1 cellular context compared by ENCODE assay signal in the genomic region with DNA sequence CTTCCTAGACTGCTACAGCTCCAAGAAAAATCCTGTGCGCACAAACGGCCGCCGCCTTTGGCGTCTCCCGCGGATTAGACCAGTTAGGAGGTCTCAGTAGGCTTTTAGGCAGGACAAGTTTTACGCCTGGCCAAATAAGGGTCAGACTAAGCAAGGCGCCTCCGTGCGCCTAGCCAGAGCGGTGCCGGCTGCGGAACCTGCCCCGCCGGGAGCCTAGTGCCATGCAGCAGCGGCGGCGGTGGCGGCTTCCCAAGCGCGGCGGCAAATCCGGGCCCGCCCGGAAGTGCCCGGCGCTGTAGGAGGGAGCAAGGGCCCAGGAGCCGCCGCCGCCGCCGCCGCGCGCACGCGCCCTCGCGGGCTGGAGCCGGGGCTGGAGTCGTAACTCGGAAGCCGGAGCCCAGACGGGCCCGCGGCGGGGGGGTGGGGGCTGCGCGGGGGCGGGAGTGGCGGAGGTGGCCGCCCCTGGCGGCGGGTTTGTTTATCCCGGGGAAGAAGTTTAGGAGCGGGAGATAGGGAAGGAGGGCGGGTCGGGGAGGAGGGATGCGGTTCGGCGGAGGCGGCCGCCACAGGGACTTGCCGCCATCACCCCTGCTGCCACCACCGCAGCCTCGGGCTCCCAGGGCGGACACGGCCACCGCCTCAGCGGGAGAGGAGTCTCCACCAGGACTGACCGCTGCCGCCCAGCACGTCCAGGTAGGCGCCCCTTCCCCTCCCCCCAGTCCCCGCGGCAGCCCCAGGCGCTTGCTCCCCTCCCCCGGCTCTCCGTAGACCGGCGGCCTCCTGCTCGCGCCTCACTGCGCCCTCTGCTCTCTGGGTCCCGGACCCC.
A peak's percentile ranks its signal among the peaks of the same experiment; 100 is the strongest.
TF ChIP-seq lines count a peak whose summit lies in the region.

A gene (plus strand): TSS at position 344 of the 826 bp plus-strand sequence. CDS start 48,447 bp downstream, outside the sequence.

TF ChIP-seq in HepG2, 621 proteins besides CTCF, POLR2A, EP300 and RAD21 (continued from another document and continues in another):
- TF ChIP-seq, protein P1, sequence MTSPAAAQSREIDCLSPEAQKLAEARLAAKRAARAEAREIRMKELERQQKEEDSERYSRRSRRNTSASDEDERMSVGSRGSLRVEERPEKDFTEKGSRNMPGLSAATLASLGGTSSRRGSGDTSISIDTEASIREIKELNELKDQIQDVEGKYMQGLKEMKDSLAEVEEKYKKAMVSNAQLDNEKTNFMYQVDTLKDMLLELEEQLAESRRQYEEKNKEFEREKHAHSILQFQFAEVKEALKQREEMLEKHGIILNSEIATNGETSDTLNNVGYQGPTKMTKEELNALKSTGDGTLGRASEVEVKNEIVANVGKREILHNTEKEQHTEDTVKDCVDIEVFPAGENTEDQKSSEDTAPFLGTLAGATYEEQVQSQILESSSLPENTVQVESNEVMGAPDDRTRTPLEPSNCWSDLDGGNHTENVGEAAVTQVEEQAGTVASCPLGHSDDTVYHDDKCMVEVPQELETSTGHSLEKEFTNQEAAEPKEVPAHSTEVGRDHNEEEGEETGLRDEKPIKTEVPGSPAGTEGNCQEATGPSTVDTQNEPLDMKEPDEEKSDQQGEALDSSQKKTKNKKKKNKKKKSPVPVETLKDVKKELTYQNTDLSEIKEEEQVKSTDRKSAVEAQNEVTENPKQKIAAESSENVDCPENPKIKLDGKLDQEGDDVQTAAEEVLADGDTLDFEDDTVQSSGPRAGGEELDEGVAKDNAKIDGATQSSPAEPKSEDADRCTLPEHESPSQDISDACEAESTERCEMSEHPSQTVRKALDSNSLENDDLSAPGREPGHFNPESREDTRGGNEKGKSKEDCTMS (CRISPR knock-in tag; conservative IDR thresholded peaks at IDR 0.05), result 0 out of 2 replicates have a peak, but pooled peaks have one; percentile 36
- TF ChIP-seq ZMYM2 (CRISPR knock-in tag; IDR thresholded peaks at IDR 0.05) (no peak), HNRNPL (IDR thresholded peaks at IDR 0.05; ENCODE audit: low read depth, low read length) (0 out of 2 replicates have a peak, but pooled peaks have one; percentile 5), HDAC2 (CRISPR knock-in tag; IDR thresholded peaks at IDR 0.05) (peak; percentile 70), MED8 (CRISPR knock-in tag; IDR thresholded peaks at IDR 0.05; ENCODE audit: insufficient replicate concordance) (peak; percentile 78), NFYC (CRISPR knock-in tag; IDR thresholded peaks at IDR 0.05) (no peak), PRMT3 (CRISPR knock-in tag; IDR thresholded peaks at IDR 0.05; ENCODE audit: borderline replicate concordance, low read depth) (no peak), ZNF629 (CRISPR knock-in tag; conservative IDR thresholded peaks at IDR 0.05) (no peak), ZNF510 (CRISPR knock-in tag; IDR thresholded peaks at IDR 0.05; ENCODE audit: low read depth) (no peak), TSC22D2 (CRISPR knock-in tag; IDR thresholded peaks at IDR 0.05; ENCODE audit: borderline replicate concordance) (no peak), YY1 (IDR thresholded peaks at IDR 0.05; ENCODE audit: insufficient read depth, insufficient replicate concordance, low read depth, low read length) (peak; percentile 66), ZNF335 (CRISPR knock-in tag; IDR thresholded peaks at IDR 0.05) (no peak), KDM2A (CRISPR knock-in tag; IDR thresholded peaks at IDR 0.05; ENCODE audit: borderline replicate concordance, low read depth) (peak; percentile 93), CAMTA2 (CRISPR knock-in tag; IDR thresholded peaks at IDR 0.05; ENCODE audit: borderline replicate concordance) (0 out of 2 replicates have a peak, but pooled peaks have one; percentile 78), EED (CRISPR knock-in tag; IDR thresholded peaks at IDR 0.05) (no peak), CBFB (CRISPR knock-in tag; IDR thresholded peaks at IDR 0.05) (peak; percentile 72), MIER2 (CRISPR knock-in tag; IDR thresholded peaks at IDR 0.05) (no peak), RCOR2 (CRISPR knock-in tag; IDR thresholded peaks at IDR 0.05) (no peak), ZNF274 (CRISPR knock-in tag; IDR thresholded peaks at IDR 0.05) (peak; percentile 93), KMT2B (CRISPR knock-in tag; IDR thresholded peaks at IDR 0.05) (peak; percentile 71), SMARCE1 (IDR thresholded peaks at IDR 0.05; ENCODE audit: borderline replicate concordance) (no peak), ZNF878 (CRISPR knock-in tag; IDR thresholded peaks at IDR 0.05) (no peak), AGO2 (optimal IDR thresholded peaks at IDR 0.05; ENCODE audit: low read depth, low read length) (peak; percentile 39), CBX2 (IDR thresholded peaks at IDR 0.05; ENCODE audit: low read depth, low read length) (no peak), CBX2 (CRISPR knock-in tag; IDR thresholded peaks at IDR 0.05; ENCODE audit: low read depth) (no peak), HNRNPLL (IDR thresholded peaks at IDR 0.05; ENCODE audit: low read depth, low read length, poor library complexity, severe bottlenecking) (peak; percentile 97), ZFY (CRISPR knock-in tag; IDR thresholded peaks at IDR 0.05) (peak; percentile 84; the same call in 1 of the 2 replicates), TAF15 (IDR thresholded peaks at IDR 0.05; ENCODE audit: low read depth, low read length, poor library complexity, severe bottlenecking) (no peak), RBM39 (IDR thresholded peaks at IDR 0.05; ENCODE audit: low read depth, low read length, poor library complexity, severe bottlenecking) (peak; percentile 83), NFRKB (IDR thresholded peaks at IDR 0.05) (no peak), SAFB2 (CRISPR knock-in tag; IDR thresholded peaks at IDR 0.05; ENCODE audit: borderline replicate concordance, low read depth) (no peak; the same call in 1 of the 2 replicates), STAT5B (CRISPR knock-in tag; IDR thresholded peaks at IDR 0.05) (no peak; the same call in 1 of the 2 replicates), ZNF644 (CRISPR knock-in tag; IDR thresholded peaks at IDR 0.05; ENCODE audit: low read depth) (no peak)
- TF ChIP-seq, protein P2, sequence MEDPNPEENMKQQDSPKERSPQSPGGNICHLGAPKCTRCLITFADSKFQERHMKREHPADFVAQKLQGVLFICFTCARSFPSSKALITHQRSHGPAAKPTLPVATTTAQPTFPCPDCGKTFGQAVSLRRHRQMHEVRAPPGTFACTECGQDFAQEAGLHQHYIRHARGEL (CRISPR knock-in tag; IDR thresholded peaks at IDR 0.05), result no peak
- TF ChIP-seq, protein P3, sequence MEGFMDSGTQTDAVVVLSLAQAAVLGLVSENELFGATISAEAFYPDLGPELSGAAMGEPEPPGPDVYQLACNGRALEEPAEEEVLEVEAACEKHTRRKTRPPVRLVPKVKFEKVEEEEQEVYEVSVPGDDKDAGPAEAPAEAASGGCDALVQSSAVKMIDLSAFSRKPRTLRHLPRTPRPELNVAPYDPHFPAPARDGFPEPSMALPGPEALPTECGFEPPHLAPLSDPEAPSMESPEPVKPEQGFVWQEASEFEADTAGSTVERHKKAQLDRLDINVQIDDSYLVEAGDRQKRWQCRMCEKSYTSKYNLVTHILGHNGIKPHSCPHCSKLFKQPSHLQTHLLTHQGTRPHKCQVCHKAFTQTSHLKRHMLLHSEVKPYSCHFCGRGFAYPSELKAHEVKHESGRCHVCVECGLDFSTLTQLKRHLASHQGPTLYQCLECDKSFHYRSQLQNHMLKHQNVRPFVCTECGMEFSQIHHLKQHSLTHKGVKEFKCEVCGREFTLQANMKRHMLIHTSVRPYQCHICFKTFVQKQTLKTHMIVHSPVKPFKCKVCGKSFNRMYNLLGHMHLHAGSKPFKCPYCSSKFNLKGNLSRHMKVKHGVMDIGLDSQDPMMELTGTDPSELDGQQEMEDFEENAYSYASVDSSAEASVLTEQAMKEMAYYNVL (CRISPR knock-in tag; IDR thresholded peaks at IDR 0.05; ENCODE audit: borderline replicate concordance), result no peak; the same call in 1 of the 2 replicates
- TF ChIP-seq, protein P4, sequence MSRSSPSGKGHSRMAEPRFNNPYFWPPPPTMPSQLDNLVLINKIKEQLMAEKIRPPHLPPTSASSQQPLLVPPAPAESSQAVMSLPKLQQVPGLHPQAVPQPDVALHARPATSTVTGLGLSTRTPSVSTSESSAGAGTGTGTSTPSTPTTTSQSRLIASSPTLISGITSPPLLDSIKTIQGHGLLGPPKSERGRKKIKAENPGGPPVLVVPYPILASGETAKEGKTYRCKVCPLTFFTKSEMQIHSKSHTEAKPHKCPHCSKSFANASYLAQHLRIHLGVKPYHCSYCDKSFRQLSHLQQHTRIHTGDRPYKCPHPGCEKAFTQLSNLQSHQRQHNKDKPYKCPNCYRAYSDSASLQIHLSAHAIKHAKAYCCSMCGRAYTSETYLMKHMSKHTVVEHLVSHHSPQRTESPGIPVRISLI (CRISPR knock-in tag; IDR thresholded peaks at IDR 0.05; ENCODE audit: borderline replicate concordance), result no peak; the same call in 1 of the 2 replicates
- TF ChIP-seq, protein P5, sequence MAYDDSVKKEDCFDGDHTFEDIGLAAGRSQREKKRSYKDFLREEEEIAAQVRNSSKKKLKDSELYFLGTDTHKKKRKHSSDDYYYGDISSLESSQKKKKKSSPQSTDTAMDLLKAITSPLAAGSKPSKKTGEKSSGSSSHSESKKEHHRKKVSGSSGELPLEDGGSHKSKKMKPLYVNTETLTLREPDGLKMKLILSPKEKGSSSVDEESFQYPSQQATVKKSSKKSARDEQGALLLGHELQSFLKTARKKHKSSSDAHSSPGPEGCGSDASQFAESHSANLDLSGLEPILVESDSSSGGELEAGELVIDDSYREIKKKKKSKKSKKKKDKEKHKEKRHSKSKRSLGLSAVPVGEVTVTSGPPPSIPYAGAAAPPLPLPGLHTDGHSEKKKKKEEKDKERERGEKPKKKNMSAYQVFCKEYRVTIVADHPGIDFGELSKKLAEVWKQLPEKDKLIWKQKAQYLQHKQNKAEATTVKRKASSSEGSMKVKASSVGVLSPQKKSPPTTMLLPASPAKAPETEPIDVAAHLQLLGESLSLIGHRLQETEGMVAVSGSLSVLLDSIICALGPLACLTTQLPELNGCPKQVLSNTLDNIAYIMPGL (CRISPR knock-in tag; IDR thresholded peaks at IDR 0.05; ENCODE audit: borderline replicate concordance in 1 of 2, low read depth in 1 of 2), result peak; percentile 26 to 45; a peak in 3 of 4 replicates
- TF ChIP-seq, protein P6, sequence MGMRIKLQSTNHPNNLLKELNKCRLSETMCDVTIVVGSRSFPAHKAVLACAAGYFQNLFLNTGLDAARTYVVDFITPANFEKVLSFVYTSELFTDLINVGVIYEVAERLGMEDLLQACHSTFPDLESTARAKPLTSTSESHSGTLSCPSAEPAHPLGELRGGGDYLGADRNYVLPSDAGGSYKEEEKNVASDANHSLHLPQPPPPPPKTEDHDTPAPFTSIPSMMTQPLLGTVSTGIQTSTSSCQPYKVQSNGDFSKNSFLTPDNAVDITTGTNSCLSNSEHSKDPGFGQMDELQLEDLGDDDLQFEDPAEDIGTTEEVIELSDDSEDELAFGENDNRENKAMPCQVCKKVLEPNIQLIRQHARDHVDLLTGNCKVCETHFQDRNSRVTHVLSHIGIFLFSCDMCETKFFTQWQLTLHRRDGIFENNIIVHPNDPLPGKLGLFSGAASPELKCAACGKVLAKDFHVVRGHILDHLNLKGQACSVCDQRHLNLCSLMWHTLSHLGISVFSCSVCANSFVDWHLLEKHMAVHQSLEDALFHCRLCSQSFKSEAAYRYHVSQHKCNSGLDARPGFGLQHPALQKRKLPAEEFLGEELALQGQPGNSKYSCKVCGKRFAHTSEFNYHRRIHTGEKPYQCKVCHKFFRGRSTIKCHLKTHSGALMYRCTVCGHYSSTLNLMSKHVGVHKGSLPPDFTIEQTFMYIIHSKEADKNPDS (CRISPR knock-in tag; IDR thresholded peaks at IDR 0.05), result no peak
- TF ChIP-seq, protein P7, sequence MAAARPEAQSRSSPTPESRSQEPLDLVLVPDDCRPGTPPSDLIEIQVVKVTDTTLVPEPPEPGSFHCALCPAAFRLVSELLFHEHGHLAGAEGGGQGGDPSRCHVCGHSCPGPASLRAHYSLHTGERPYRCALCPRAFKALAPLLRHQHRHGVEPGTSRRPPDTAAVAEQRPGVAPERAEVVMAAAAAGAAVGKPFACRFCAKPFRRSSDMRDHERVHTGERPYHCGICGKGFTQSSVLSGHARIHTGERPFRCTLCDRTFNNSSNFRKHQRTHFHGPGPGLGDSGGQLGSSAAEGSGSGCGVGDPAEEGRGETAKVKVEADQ (CRISPR knock-in tag; IDR thresholded peaks at IDR 0.05; ENCODE audit: borderline replicate concordance), result peak; percentile 85; the same call in 1 of the 2 replicates
- TF ChIP-seq, protein P8, sequence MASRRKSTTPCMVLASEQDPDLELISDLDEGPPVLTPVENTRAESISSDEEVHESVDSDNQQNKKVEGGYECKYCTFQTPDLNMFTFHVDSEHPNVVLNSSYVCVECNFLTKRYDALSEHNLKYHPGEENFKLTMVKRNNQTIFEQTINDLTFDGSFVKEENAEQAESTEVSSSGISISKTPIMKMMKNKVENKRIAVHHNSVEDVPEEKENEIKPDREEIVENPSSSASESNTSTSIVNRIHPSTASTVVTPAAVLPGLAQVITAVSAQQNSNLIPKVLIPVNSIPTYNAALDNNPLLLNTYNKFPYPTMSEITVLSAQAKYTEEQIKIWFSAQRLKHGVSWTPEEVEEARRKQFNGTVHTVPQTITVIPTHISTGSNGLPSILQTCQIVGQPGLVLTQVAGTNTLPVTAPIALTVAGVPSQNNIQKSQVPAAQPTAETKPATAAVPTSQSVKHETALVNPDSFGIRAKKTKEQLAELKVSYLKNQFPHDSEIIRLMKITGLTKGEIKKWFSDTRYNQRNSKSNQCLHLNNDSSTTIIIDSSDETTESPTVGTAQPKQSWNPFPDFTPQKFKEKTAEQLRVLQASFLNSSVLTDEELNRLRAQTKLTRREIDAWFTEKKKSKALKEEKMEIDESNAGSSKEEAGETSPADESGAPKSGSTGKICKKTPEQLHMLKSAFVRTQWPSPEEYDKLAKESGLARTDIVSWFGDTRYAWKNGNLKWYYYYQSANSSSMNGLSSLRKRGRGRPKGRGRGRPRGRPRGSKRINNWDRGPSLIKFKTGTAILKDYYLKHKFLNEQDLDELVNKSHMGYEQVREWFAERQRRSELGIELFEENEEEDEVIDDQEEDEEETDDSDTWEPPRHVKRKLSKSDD (CRISPR knock-in tag; IDR thresholded peaks at IDR 0.05; ENCODE audit: low read depth), result 0 out of 2 replicates have a peak, but pooled peaks have one; percentile 36
